Comparison of ENCODE assay signal across 1 cellular context in genomic region chr10:27661511-27662286, GRCh38.
TF ChIP-seq lines count a peak whose summit lies in the region.

No MANE protein-coding gene starts in this region.

TF ChIP-seq in H1, 55 proteins besides CTCF, POLR2A, EP300 and RAD21 (continued from another document):
- TF ChIP-seq, protein P1, sequence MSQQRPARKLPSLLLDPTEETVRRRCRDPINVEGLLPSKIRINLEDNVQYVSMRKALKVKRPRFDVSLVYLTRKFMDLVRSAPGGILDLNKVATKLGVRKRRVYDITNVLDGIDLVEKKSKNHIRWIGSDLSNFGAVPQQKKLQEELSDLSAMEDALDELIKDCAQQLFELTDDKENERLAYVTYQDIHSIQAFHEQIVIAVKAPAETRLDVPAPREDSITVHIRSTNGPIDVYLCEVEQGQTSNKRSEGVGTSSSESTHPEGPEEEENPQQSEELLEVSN (IDR thresholded peaks at IDR 0.05): no peak
TF ChIP-seq in H1: peak in this region for 1.
